In the genomic region with DNA sequence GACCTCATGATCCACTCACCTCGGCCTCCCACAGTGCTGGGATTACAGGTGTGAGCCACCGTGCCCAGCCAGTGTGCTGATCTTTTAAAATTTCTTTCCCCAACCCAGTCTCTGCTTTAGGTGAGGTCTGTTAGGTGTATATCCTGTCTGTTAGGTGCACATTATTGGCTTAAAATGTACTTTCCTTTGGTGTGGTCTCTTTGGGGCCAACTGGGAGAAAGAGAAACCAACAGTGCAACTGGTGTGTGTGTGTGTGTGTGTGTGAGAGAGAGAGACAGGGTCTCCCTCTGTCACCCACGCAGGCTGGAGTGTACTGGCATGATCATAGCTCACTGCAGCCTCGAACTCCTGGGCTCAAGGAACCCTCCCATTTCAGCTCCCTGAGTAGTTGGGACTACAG, we compare ENCODE assay signal across 18 cellular contexts. TPM values are rescaled to one million over a fixed set of nuclear protein-coding genes. Genes with fewer than 3 reads are reported as not detected.
DNase-seq lines count a peak whose midpoint lies in the region; ATAC-seq lines count a peak whose summit lies in the region.
"Had no signal": no experiment of that assay in that cellular context is flagged by ENCODE, and none has a peak within 500 bp of the region (broad histone marks: within the 10 kb centered on the region; RNA-seq: fewer than 3 reads in every experiment).

No MANE protein-coding gene starts in this region.

- intact Hi-C loops in CD4-positive, alpha-beta memory T cell (cut with micrococcal nuclease), result no loop called here

- CTCF ChIA-PET in activated CD4-positive, alpha-beta T cell treated with anti-CD3 and anti-CD28 coated beads, Interleukin-2, amount 10 ng/mL, durations not matched to agents 7 days and 5 days (lab: Charles Lee), result interaction anchor here (1.1 to 2.5 kb wide), 3 partner anchors 11 to 14 kb away, joined by 4 to 8 read pairs (median 5); no protein-coding TSS in a partner anchor
- CTCF ChIA-PET in CD4-positive, alpha-beta memory T cell (lab: Charles Lee; ENCODE audit: partially characterized antibody), result interaction anchor here (7.7 kb wide), 1 partner anchor 13 kb away, joined by 45 read pairs; no protein-coding TSS in a partner anchor

- no peaks in the 10 kb centered on the region for H3K36me3 ChIP-seq in CD4-positive, alpha-beta memory T cell (ENCODE audit: insufficient read depth, low read length)
- H3K36me3 ChIP-seq: Peyer's patch had no signal

- peak; percentile 48 for DNase-seq in activated CD4-positive, alpha-beta T cell treated with anti-CD3 and anti-CD28 coated beads, Interleukin-2, amount 10 ng/mL, durations not matched to agents 7 days and 5 days
- DNase-seq in activated CD4-positive, alpha-beta T cell treated with anti-CD3 and anti-CD28 coated beads, Interleukin-2, amount 50 U/mL, for 1 hour, result no peak
- DNase-seq in CD4-positive, alpha-beta memory T cell, result peak in 4 of 5 donors; percentile 12 to 52 (median 40)
- DNase-seq in T-helper 17 cell (no peak), NCI-H526 treated with DMSO at 0.1 percent for 48 hours (lab: John Stamatoyannopoulos, UW) (no peak), NCI-H524 treated with DMSO at 0.1 percent for 48 hours (lab: John Stamatoyannopoulos, UW) (no peak)
- no peak for DNase-seq in effector memory CD8-positive, alpha-beta T cell
- DNase-seq: DMS79, GM23248, IMR-90, NCI-H2107, NCI-H345, NCI-H748 treated with DMSO at 0.1 percent for 48 hours, Peyer's patch, Right ventricle myocardium superior had no signal

- no peaks in the 10 kb centered on the region for H3K9me3 Mint-ChIP-seq in activated CD4-positive, alpha-beta T cell treated with anti-CD3 and anti-CD28 coated beads, Interleukin-2, amount 10 ng/mL, durations not matched to agents 7 days and 5 days
- no peaks in the 10 kb centered on the region for H3K9me3 Mint-ChIP-seq in CD4-positive, alpha-beta memory T cell
- H3K9me3 Mint-ChIP-seq in effector memory CD8-positive, alpha-beta T cell, result no peaks in the 10 kb centered on the region

- no peaks in the 10 kb centered on the region for H3K27me3 ChIP-seq in CD4-positive, alpha-beta memory T cell (ENCODE audit: insufficient read depth, low read length)
- H3K27me3 ChIP-seq: Peyer's patch had no signal

- H3K27ac ChIP-seq in CD4-positive, alpha-beta memory T cell (ENCODE audit: low read depth, low read length), result no peak overlapping the region
- H3K27ac ChIP-seq: C4-2B, GM23248, Peyer's patch had no signal

- no peak overlapping the region for H3K4me3 Mint-ChIP-seq in activated CD4-positive, alpha-beta T cell treated with anti-CD3 and anti-CD28 coated beads, Interleukin-2, amount 10 ng/mL, durations not matched to agents 7 days and 5 days
- H3K4me3 Mint-ChIP-seq in CD4-positive, alpha-beta memory T cell, result peak overlapping the region in 6 of 8 donors; percentile 43 to 63 (median 56)
- no peak overlapping the region for H3K4me3 Mint-ChIP-seq in T-helper 17 cell
- no peak overlapping the region for H3K4me3 Mint-ChIP-seq in effector memory CD8-positive, alpha-beta T cell

- ATAC-seq in T-helper 17 cell, result peak; percentile 33
- ATAC-seq in effector memory CD8-positive, alpha-beta T cell (replicated peaks), result peak; percentile 50
- ATAC-seq in GM19397 (IDR thresholded peaks at IDR 0.05; ENCODE audit: unreplicated experiment), result no peak
- ATAC-seq: HCT116 had no signal

- no peaks in the 10 kb centered on the region for H3K9me3 ChIP-seq in CD4-positive, alpha-beta memory T cell (ENCODE audit: control insufficient read depth in 1 of 2, low read length in 2 of 2)
- H3K9me3 ChIP-seq in T-helper 17 cell (ENCODE audit: control insufficient read depth, low read length, poor library complexity, severe bottlenecking), result no peaks in the 10 kb centered on the region
- H3K9me3 ChIP-seq: Peyer's patch had no signal

- H3K4me1 Mint-ChIP-seq in activated CD4-positive, alpha-beta T cell treated with anti-CD3 and anti-CD28 coated beads, Interleukin-2, amount 10 ng/mL, durations not matched to agents 7 days and 5 days, result peaks cover 13% of the 10 kb centered on the region
- H3K4me1 Mint-ChIP-seq in CD4-positive, alpha-beta memory T cell, result peaks cover 6 to 17% (median 8%) of the 10 kb centered on the region in 4 donors
- peaks cover 8% of the 10 kb centered on the region for H3K4me1 Mint-ChIP-seq in T-helper 17 cell
- peaks cover 0 to 4% of the 10 kb centered on the region in 2 donors for H3K4me1 Mint-ChIP-seq in effector memory CD8-positive, alpha-beta T cell (ENCODE audit: low read depth in 2 of 2)

- H3K27me3 Mint-ChIP-seq in activated CD4-positive, alpha-beta T cell treated with anti-CD3 and anti-CD28 coated beads, Interleukin-2, amount 10 ng/mL, durations not matched to agents 7 days and 5 days, result no peaks in the 10 kb centered on the region
- no peaks in the 10 kb centered on the region for H3K27me3 Mint-ChIP-seq in CD4-positive, alpha-beta memory T cell
- no peaks in the 10 kb centered on the region for H3K27me3 Mint-ChIP-seq in T-helper 17 cell
- peaks cover 0 to 12% of the 10 kb centered on the region in 2 donors for H3K27me3 Mint-ChIP-seq in effector memory CD8-positive, alpha-beta T cell

- peaks cover 12% of the 10 kb centered on the region for H3K4me1 ChIP-seq in CD4-positive, alpha-beta memory T cell (ENCODE audit: insufficient read depth, low read length)
- H3K4me1 ChIP-seq: Peyer's patch had no signal

- peak overlapping the region; percentile 82 for H3K27ac Mint-ChIP-seq in activated CD4-positive, alpha-beta T cell treated with anti-CD3 and anti-CD28 coated beads, Interleukin-2, amount 10 ng/mL, durations not matched to agents 7 days and 5 days
- H3K27ac Mint-ChIP-seq in CD4-positive, alpha-beta memory T cell, result peak overlapping the region; percentile 15 to 88 (median 79)
- H3K27ac Mint-ChIP-seq in T-helper 17 cell, result peak overlapping the region; percentile 51
- peak overlapping the region in 1 of 2 donors; percentile 31 for H3K27ac Mint-ChIP-seq in effector memory CD8-positive, alpha-beta T cell

- H3K4me3 ChIP-seq in CD4-positive, alpha-beta memory T cell (ENCODE audit: low read length in 2 of 2), result no peak overlapping the region
- H3K4me3 ChIP-seq: GM23248, Peyer's patch had no signal

- POLR2A ChIA-PET in activated CD4-positive, alpha-beta T cell treated with anti-CD3 and anti-CD28 coated beads, Interleukin-2, amount 10 ng/mL, durations not matched to agents 7 days and 5 days (lab: Charles Lee), result no interaction called here
- POLR2A ChIA-PET in CD4-positive, alpha-beta memory T cell (lab: Charles Lee; ENCODE audit: partially characterized antibody), result no interaction called here

- H3K36me3 Mint-ChIP-seq in activated CD4-positive, alpha-beta T cell treated with anti-CD3 and anti-CD28 coated beads, Interleukin-2, amount 10 ng/mL, durations not matched to agents 7 days and 5 days (ENCODE audit: low read depth), result peaks cover 1% of the 10 kb centered on the region
- H3K36me3 Mint-ChIP-seq in CD4-positive, alpha-beta memory T cell, result no peaks in the 10 kb centered on the region
- H3K36me3 Mint-ChIP-seq in T-helper 17 cell (ENCODE audit: low read depth), result no peaks in the 10 kb centered on the region
- no peaks in the 10 kb centered on the region for H3K36me3 Mint-ChIP-seq in effector memory CD8-positive, alpha-beta T cell (ENCODE audit: insufficient read depth)

RNA-seq across cellular contexts. Expression of gene GNB5, which starts 50.3 kb away (rescaled TPM):
- total RNA-seq in activated CD4-positive, alpha-beta T cell treated with anti-CD3 and anti-CD28 coated beads, Interleukin-2, amount 10 ng/mL, durations not matched to agents 7 days and 5 days, result 10 to 100 TPM; 28.5 to 34.2 TPM
- 10 to 100 TPM; 69.5 to 69.9 TPM for total RNA-seq in CD4-positive, alpha-beta memory T cell
- 10 to 100 TPM; 52.2 to 54.1 TPM for polyA plus RNA-seq in CD4-positive, alpha-beta memory T cell
- 10 to 100 TPM; 63.2 to 79.7 TPM for total RNA-seq in T-helper 17 cell

RNA-seq across cellular contexts. Expression of gene MYO5C, which starts 54.1 kb away (rescaled TPM):
- 1 to 10 TPM; 2.4 to 2.8 TPM for total RNA-seq in activated CD4-positive, alpha-beta T cell treated with anti-CD3 and anti-CD28 coated beads, Interleukin-2, amount 10 ng/mL, durations not matched to agents 7 days and 5 days
- under 1 TPM; 0.19 to 0.29 TPM for total RNA-seq in CD4-positive, alpha-beta memory T cell
- polyA plus RNA-seq in CD4-positive, alpha-beta memory T cell, result under 1 TPM in 1 of 2 donors, not detected in 1; 0.29 TPM
- total RNA-seq in T-helper 17 cell, result 1 to 10 TPM; 1.5 to 3.3 TPM
- total RNA-seq: GM23248 had no signal
- polyA plus RNA-seq: GM23248 had no signal

Comparison
In these comparisons a context has a peak if more than half of its experiments do, and no peak if none do; other contexts are left out.
1. DNase-seq: peak in activated CD4-positive, alpha-beta T cell treated with anti-CD3 and anti-CD28 coated beads, Interleukin-2, amount 10 ng/mL, durations not matched to agents 7 days and 5 days (single experiment) and CD4-positive, alpha-beta memory T cell (4 of 5); none in activated CD4-positive, alpha-beta T cell treated with anti-CD3 and anti-CD28 coated beads, Interleukin-2, amount 50 U/mL, for 1 hour (single experiment), T-helper 17 cell (0 of 3), effector memory CD8-positive, alpha-beta T cell (0 of 3), NCI-H526 treated with DMSO at 0.1 percent for 48 hours (single experiment) and NCI-H524 treated with DMSO at 0.1 percent for 48 hours (single experiment).
2. H3K4me3 Mint-ChIP-seq: peak in CD4-positive, alpha-beta memory T cell (6 of 8); none in activated CD4-positive, alpha-beta T cell treated with anti-CD3 and anti-CD28 coated beads, Interleukin-2, amount 10 ng/mL, durations not matched to agents 7 days and 5 days (single experiment), T-helper 17 cell (single experiment) and effector memory CD8-positive, alpha-beta T cell (0 of 2).